19 cellular contexts compared by ENCODE assay signal in genomic region chr9:101650096-101650495, GRCh38. TPM values are rescaled to one million over a fixed set of nuclear protein-coding genes. Genes with fewer than 3 reads are reported as not detected.
DNase-seq lines count a peak whose midpoint lies in the region; ATAC-seq and TF ChIP-seq lines count a peak whose summit lies in the region.
"Had no signal": no experiment of that assay in that cellular context is flagged by ENCODE, and none has a peak within 500 bp of the region (broad histone marks: within the 10 kb centered on the region; RNA-seq: fewer than 3 reads in every experiment).

No MANE protein-coding gene starts in this region.

- ATAC-seq in GM18867 (IDR thresholded peaks at IDR 0.05; ENCODE audit: unreplicated experiment) (peak; percentile 84), GM21515 (IDR thresholded peaks at IDR 0.05; ENCODE audit: unreplicated experiment) (peak; percentile 78), HG03025 (IDR thresholded peaks at IDR 0.05; ENCODE audit: low FRiP score, unreplicated experiment) (peak; percentile 51), WTC11 (peak; percentile 65; the same call in 1 of the 2 replicates), heart left ventricle (no peak), body of pancreas (no peak)
- ATAC-seq: naive thymus-derived CD8-positive, alpha-beta T cell had no signal

- intact Hi-C loops in heart left ventricle (cut with DNase I): no loop called here
- intact Hi-C loops in body of pancreas (cut with DNase I): no loop called here

- peaks cover 2% of the 10 kb centered on the region for H3K9me3 Mint-ChIP-seq in WTC11
- H3K9me3 Mint-ChIP-seq: endodermal cell had no signal

- H3K9me3 ChIP-seq in heart left ventricle (peaks cover 0 to 3% (median 0%) of the 10 kb centered on the region in 12 donors), body of pancreas (no peaks in the 10 kb centered on the region)
- H3K9me3 ChIP-seq: BLaER1, thoracic aorta had no signal

- H3K27me3 Mint-ChIP-seq in WTC11 (ENCODE audit: low read depth): no peaks in the 10 kb centered on the region

- no peak overlapping the region for H3K27ac ChIP-seq in heart left ventricle
- H3K27ac ChIP-seq in body of pancreas: no peak overlapping the region
- H3K27ac ChIP-seq: BLaER1, thoracic aorta had no signal

- no peaks in the 10 kb centered on the region for H3K36me3 ChIP-seq in heart left ventricle
- no peaks in the 10 kb centered on the region for H3K36me3 ChIP-seq in body of pancreas (replicated peaks in 1 of 2; ENCODE audit: insufficient read depth in 1 of 2, low read depth in 2 of 2)
- H3K36me3 ChIP-seq: BLaER1, thoracic aorta had no signal

- CTCF ChIA-PET in WTC11 (lab: Charles Lee): no interaction called here

- H3K27ac Mint-ChIP-seq in WTC11: no peak overlapping the region
- H3K27ac Mint-ChIP-seq: endodermal cell; naive thymus-derived CD8-positive, alpha-beta T cell had no signal

- no peak for TF ChIP-seq POLR2A in heart left ventricle (IDR thresholded peaks at IDR 0.05)
- no peak for TF ChIP-seq POLR2A in body of pancreas (IDR thresholded peaks at IDR 0.05)

- no peak for DNase-seq in WTC11 (ENCODE audit: low spot score)
- DNase-seq in NCI-H226: no peak
- no peak for DNase-seq in central memory CD4-positive, alpha-beta T cell
- no peak for DNase-seq in heart left ventricle
- DNase-seq in body of pancreas: no peak
- DNase-seq: activated CD4-positive, alpha-beta T cell treated with anti-CD3 and anti-CD28 coated beads, Interleukin-2, amount 50 U/mL, for 1 hour; endodermal cell; foreskin fibroblast; naive thymus-derived CD8-positive, alpha-beta T cell; NCI-H2081; NK-92 treated with Interleukin-12 subunit alpha and Interleukin-12 subunit beta, amount 100 ng/mL, for 24 hours; SHP77; T-helper 2 cell had no signal

- no peak overlapping the region for H3K4me3 Mint-ChIP-seq in WTC11
- H3K4me3 Mint-ChIP-seq: endodermal cell; naive thymus-derived CD8-positive, alpha-beta T cell had no signal

- H3K4me3 ChIP-seq in heart left ventricle (no peak overlapping the region), body of pancreas (no peak overlapping the region)
- H3K4me3 ChIP-seq: BLaER1, lung, thoracic aorta had no signal

- TF ChIP-seq CTCF in WTC11 (IDR thresholded peaks at IDR 0.05) (no peak), heart left ventricle (IDR thresholded peaks at IDR 0.05) (no peak), body of pancreas (IDR thresholded peaks at IDR 0.05) (no peak)

- no peaks in the 10 kb centered on the region for H3K4me1 ChIP-seq in heart left ventricle
- no peaks in the 10 kb centered on the region for H3K4me1 ChIP-seq in body of pancreas
- H3K4me1 ChIP-seq: BLaER1 had no signal

- H3K36me3 Mint-ChIP-seq in WTC11: no peaks in the 10 kb centered on the region
- H3K36me3 Mint-ChIP-seq: naive thymus-derived CD8-positive, alpha-beta T cell had no signal

- H3K4me1 Mint-ChIP-seq in WTC11: no peaks in the 10 kb centered on the region
- H3K4me1 Mint-ChIP-seq: endodermal cell; naive thymus-derived CD8-positive, alpha-beta T cell had no signal

- POLR2A ChIA-PET in WTC11 (lab: Charles Lee): no interaction called here

- WGBS in heart left ventricle, 4 donors: 14 to 54% (median 45%) methylated on average over 1 of the region's 1 CpG
- 38 to 42% methylated on average over 1 of the region's 1 CpG for WGBS in body of pancreas, 2 donors

- H3K27me3 ChIP-seq in heart left ventricle (no peaks in the 10 kb centered on the region), body of pancreas (no peaks in the 10 kb centered on the region)
- H3K27me3 ChIP-seq: BLaER1 had no signal

TF ChIP-seq in WTC11, 78 proteins besides CTCF, POLR2A, EP300 and RAD21:
- TF ChIP-seq ATF6 (CRISPR knock-in tag; IDR thresholded peaks at IDR 0.05): no peak
- TF ChIP-seq IRF2 (CRISPR knock-in tag; IDR thresholded peaks at IDR 0.05; ENCODE audit: borderline replicate concordance, low read depth): no peak
- no peak for TF ChIP-seq USF2 (CRISPR knock-in tag; IDR thresholded peaks at IDR 0.05)

RNA-seq across cellular contexts. Expression of gene PPP3R2, which starts 55.3 kb away (rescaled TPM):
- total RNA-seq in WTC11 (2021) (not detected in 3 replicates), heart left ventricle (not detected), body of pancreas (not detected)
- polyA plus RNA-seq in heart left ventricle: not detected
- total RNA-seq: endodermal cell; lung; naive thymus-derived CD8-positive, alpha-beta T cell; thoracic aorta had no signal
- polyA plus RNA-seq: lung; naive thymus-derived CD8-positive, alpha-beta T cell had no signal

Comparison
In these comparisons a context has a peak if more than half of its experiments do, and no peak if none do; other contexts are left out.
1. ATAC-seq: peak in GM18867 (single experiment), GM21515 (single experiment), HG03025 (single experiment) and WTC11 (single experiment); none in heart left ventricle (0 of 4) and body of pancreas (single experiment).